12 cellular contexts compared by ENCODE assay signal in the genomic region with DNA sequence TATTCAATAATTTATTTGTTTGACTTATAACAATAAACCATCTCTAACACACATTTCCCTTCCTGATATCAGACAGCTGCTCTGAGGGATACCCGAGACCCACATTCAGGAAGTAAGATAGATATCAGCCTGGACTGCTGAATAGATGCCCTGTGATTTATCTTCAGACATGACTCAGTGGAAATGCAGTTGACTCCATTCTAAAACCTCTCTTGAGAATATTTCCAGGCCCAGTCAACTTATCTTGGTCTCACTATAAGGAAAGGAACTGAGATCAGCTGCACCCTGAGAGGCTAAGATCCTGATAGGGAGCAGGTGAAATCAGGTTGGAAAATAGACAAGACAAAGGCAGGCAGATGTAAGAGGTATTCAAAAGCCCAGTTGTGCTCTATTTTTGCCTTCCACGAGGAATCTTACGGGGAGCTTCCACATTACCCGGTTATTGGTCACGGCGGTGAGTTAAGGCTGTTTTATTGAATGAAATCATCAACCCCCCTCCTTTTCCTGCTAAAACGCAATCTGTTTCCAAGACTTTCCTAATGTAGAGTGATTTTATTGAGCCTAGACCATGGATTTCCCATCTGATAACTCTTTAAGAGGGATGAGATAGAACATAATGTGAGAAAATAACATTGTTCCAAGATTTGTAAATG. TPM values are rescaled to one million over a fixed set of nuclear protein-coding genes. Genes with fewer than 3 reads are reported as not detected.
DNase-seq lines count a peak whose midpoint lies in the region; ATAC-seq and TF ChIP-seq lines count a peak whose summit lies in the region.
"Had no signal": no experiment of that assay in that cellular context is flagged by ENCODE, and none has a peak within 500 bp of the region (broad histone marks: within the 10 kb centered on the region; RNA-seq: fewer than 3 reads in every experiment).

No MANE protein-coding gene starts in this region.

- no peak for TF ChIP-seq CTCF in vagina (IDR thresholded peaks at IDR 0.05)
- no peak for TF ChIP-seq CTCF in BE2C (IDR thresholded peaks at IDR 0.05; ENCODE audit: low read depth, low read length)

- H3K27ac ChIP-seq in vagina = peak overlapping the region; percentile 39

- no peak for ATAC-seq in stimulated activated naive CD8-positive, alpha-beta T cell treated with anti-CD3 and anti-CD28 coated beads, Interleukin-15, Interleukin-2, amounts not matched to agents 100 U/mL and 50 U/mL, for 24 hours
- ATAC-seq in HG03432 (IDR thresholded peaks at IDR 0.05; ENCODE audit: unreplicated experiment) (no peak), HG03378 (IDR thresholded peaks at IDR 0.05; ENCODE audit: unreplicated experiment) (no peak)

- peaks cover 3% of the 10 kb centered on the region for H3K27me3 Mint-ChIP-seq in stimulated activated naive CD8-positive, alpha-beta T cell treated with anti-CD3 and anti-CD28 coated beads, Interleukin-15, Interleukin-2, amounts not matched to agents 100 ng/mL and 50 ng/mL, for 24 hours

- no peaks in the 10 kb centered on the region for H3K36me3 Mint-ChIP-seq in stimulated activated naive CD8-positive, alpha-beta T cell treated with anti-CD3 and anti-CD28 coated beads, Interleukin-15, Interleukin-2, amounts not matched to agents 100 ng/mL and 50 ng/mL, for 24 hours (ENCODE audit: low read depth)
- H3K36me3 Mint-ChIP-seq: activated naive CD4-positive, alpha-beta T cell treated with anti-CD3 and anti-CD28 coated beads, Interleukin-2, amount 10 ng/mL, durations not matched to agents 7 days and 5 days; natural killer cell treated with Interleukin-12 subunit alpha and Interleukin-12 subunit beta and Interleukin-15 and Interleukin-18, amount 100 ng/mL, for 72 hours had no signal

- H3K9me3 ChIP-seq in adipocyte (ENCODE audit: control insufficient read depth, low read length) (no peaks in the 10 kb centered on the region), vagina (no peaks in the 10 kb centered on the region), BE2C (no peaks in the 10 kb centered on the region)

- peak overlapping the region; percentile 60 for H3K9ac ChIP-seq in adipocyte (ENCODE audit: low read length)

- DNase-seq in stimulated activated naive CD8-positive, alpha-beta T cell treated with anti-CD3 and anti-CD28 coated beads, Interleukin-15, Interleukin-2, amounts not matched to agents 100 U/mL and 50 U/mL, for 24 hours = no peak
- DNase-seq in adipocyte (ENCODE audit: low read depth) = peak; percentile 62
- peak; percentile 54 for DNase-seq in glomerular visceral epithelial cell (ENCODE audit: extremely low spot score)
- no peak for DNase-seq in vagina (ENCODE audit: extremely low spot score in 2 of 2)
- no peak for DNase-seq in BE2C

- H3K4me3 ChIP-seq in adipocyte (ENCODE audit: low read length) (peak overlapping the region; percentile 35), vagina (no peak overlapping the region), BE2C (ENCODE audit: low read depth, low read length) (no peak overlapping the region)
- H3K4me3 ChIP-seq: GM23338 had no signal

- peaks cover 13% of the 10 kb centered on the region for H3K4me1 Mint-ChIP-seq in stimulated activated naive CD8-positive, alpha-beta T cell treated with anti-CD3 and anti-CD28 coated beads, Interleukin-15, Interleukin-2, amounts not matched to agents 100 ng/mL and 50 ng/mL, for 24 hours (ENCODE audit: low read depth)

- no peaks in the 10 kb centered on the region for H3K27me3 ChIP-seq in adipocyte (replicated peaks; ENCODE audit: control insufficient read depth, insufficient read depth, low read length)
- H3K27me3 ChIP-seq in vagina = no peaks in the 10 kb centered on the region
- no peaks in the 10 kb centered on the region for H3K27me3 ChIP-seq in BE2C

- peak overlapping the region; percentile 12 for H3K27ac Mint-ChIP-seq in stimulated activated naive CD8-positive, alpha-beta T cell treated with anti-CD3 and anti-CD28 coated beads, Interleukin-15, Interleukin-2, amounts not matched to agents 100 ng/mL and 50 ng/mL, for 24 hours
- H3K27ac Mint-ChIP-seq: activated CD4-positive, alpha-beta T cell treated with anti-CD3 and anti-CD28 coated beads, Interleukin-2, amount 10 ng/mL, durations not matched to agents 24 days and 14 days; activated naive CD4-positive, alpha-beta T cell treated with anti-CD3 and anti-CD28 coated beads, Interleukin-2, amount 10 ng/mL, durations not matched to agents 7 days and 5 days; natural killer cell treated with Interleukin-12 subunit alpha and Interleukin-12 subunit beta and Interleukin-15 and Interleukin-18, amount 100 ng/mL, for 72 hours had no signal

- H3K36me3 ChIP-seq in adipocyte (ENCODE audit: control insufficient read depth, insufficient read depth, low read length, severe bottlenecking) (no peaks in the 10 kb centered on the region), vagina (no peaks in the 10 kb centered on the region), BE2C (no peaks in the 10 kb centered on the region)

- TF ChIP-seq POLR2A in vagina (IDR thresholded peaks at IDR 0.05) = no peak

- H3K4me1 ChIP-seq in adipocyte (ENCODE audit: control insufficient read depth, insufficient read depth, low read length) (peaks cover 22% of the 10 kb centered on the region), vagina (peaks cover 12% of the 10 kb centered on the region), BE2C (peaks cover 10% of the 10 kb centered on the region)

- intact Hi-C loops in vagina (cut with DNase I) = no loop called here

- no peaks in the 10 kb centered on the region for H3K9me3 Mint-ChIP-seq in stimulated activated naive CD8-positive, alpha-beta T cell treated with anti-CD3 and anti-CD28 coated beads, Interleukin-15, Interleukin-2, amounts not matched to agents 100 ng/mL and 50 ng/mL, for 24 hours
- H3K9me3 Mint-ChIP-seq: activated CD4-positive, alpha-beta T cell treated with anti-CD3 and anti-CD28 coated beads, Interleukin-2, amount 10 ng/mL, durations not matched to agents 24 days and 14 days; activated naive CD4-positive, alpha-beta T cell treated with anti-CD3 and anti-CD28 coated beads, Interleukin-2, amount 10 ng/mL, durations not matched to agents 7 days and 5 days; GM23338; natural killer cell treated with Interleukin-12 subunit alpha and Interleukin-12 subunit beta and Interleukin-15 and Interleukin-18, amount 100 ng/mL, for 72 hours had no signal

- no peak overlapping the region for H3K4me3 Mint-ChIP-seq in stimulated activated naive CD8-positive, alpha-beta T cell treated with anti-CD3 and anti-CD28 coated beads, Interleukin-15, Interleukin-2, amounts not matched to agents 100 ng/mL and 50 ng/mL, for 24 hours
- H3K4me3 Mint-ChIP-seq: activated CD4-positive, alpha-beta T cell treated with anti-CD3 and anti-CD28 coated beads, Interleukin-2, amount 10 ng/mL, durations not matched to agents 24 days and 14 days; activated naive CD4-positive, alpha-beta T cell treated with anti-CD3 and anti-CD28 coated beads, Interleukin-2, amount 10 ng/mL, durations not matched to agents 7 days and 5 days; GM23338; natural killer cell treated with Interleukin-12 subunit alpha and Interleukin-12 subunit beta and Interleukin-15 and Interleukin-18, amount 100 ng/mL, for 72 hours had no signal

RNA-seq across cellular contexts. Expression of gene C6orf15, which starts 25.5 kb away (rescaled TPM):
- total RNA-seq in vagina = not detected
- polyA plus RNA-seq in BE2C (2012; ENCODE audit: insufficient read depth, insufficient read length, low read depth) = not detected
- total RNA-seq: activated CD4-positive, alpha-beta T cell treated with anti-CD3 and anti-CD28 coated beads, Interleukin-2, amount 10 ng/mL, durations not matched to agents 24 days and 14 days; GM23338; natural killer cell treated with Interleukin-12 subunit alpha and Interleukin-12 subunit beta and Interleukin-15 and Interleukin-18, amount 100 ng/mL, for 72 hours had no signal
- polyA plus RNA-seq: GM23338 had no signal

RNA-seq across cellular contexts. Expression of gene PSORS1C1, which starts 27.7 kb away (rescaled TPM):
- 9.6 TPM for total RNA-seq in vagina
- not detected for polyA plus RNA-seq in BE2C (2012; ENCODE audit: insufficient read depth, insufficient read length, low read depth)
- total RNA-seq: activated CD4-positive, alpha-beta T cell treated with anti-CD3 and anti-CD28 coated beads, Interleukin-2, amount 10 ng/mL, durations not matched to agents 24 days and 14 days; GM23338; natural killer cell treated with Interleukin-12 subunit alpha and Interleukin-12 subunit beta and Interleukin-15 and Interleukin-18, amount 100 ng/mL, for 72 hours had no signal
- polyA plus RNA-seq: GM23338 had no signal

RNA-seq across cellular contexts. Expression of gene CDSN, which starts 33.3 kb away (rescaled TPM):
- 1.5 TPM for total RNA-seq in vagina
- polyA plus RNA-seq in BE2C (2012; ENCODE audit: insufficient read depth, insufficient read length, low read depth) = not detected
- total RNA-seq: activated CD4-positive, alpha-beta T cell treated with anti-CD3 and anti-CD28 coated beads, Interleukin-2, amount 10 ng/mL, durations not matched to agents 24 days and 14 days; natural killer cell treated with Interleukin-12 subunit alpha and Interleukin-12 subunit beta and Interleukin-15 and Interleukin-18, amount 100 ng/mL, for 72 hours had no signal
- polyA plus RNA-seq: GM23338 had no signal

RNA-seq across cellular contexts. Expression of gene PSORS1C2, which starts 52.0 kb away (rescaled TPM):
- not detected for total RNA-seq in vagina
- polyA plus RNA-seq in BE2C (2012; ENCODE audit: insufficient read depth, insufficient read length, low read depth) = not detected
- total RNA-seq: activated CD4-positive, alpha-beta T cell treated with anti-CD3 and anti-CD28 coated beads, Interleukin-2, amount 10 ng/mL, durations not matched to agents 24 days and 14 days; GM23338; natural killer cell treated with Interleukin-12 subunit alpha and Interleukin-12 subunit beta and Interleukin-15 and Interleukin-18, amount 100 ng/mL, for 72 hours had no signal

Comparison
In these comparisons a context has a peak if more than half of its experiments do, and no peak if none do; other contexts are left out.
1. DNase-seq: peak in adipocyte (single experiment) and glomerular visceral epithelial cell (single experiment); none in stimulated activated naive CD8-positive, alpha-beta T cell treated with anti-CD3 and anti-CD28 coated beads, Interleukin-15, Interleukin-2, amounts not matched to agents 100 U/mL and 50 U/mL, for 24 hours (single experiment), vagina (0 of 2) and BE2C (single experiment).